27 cellular contexts compared by ENCODE assay signal in the genomic region with DNA sequence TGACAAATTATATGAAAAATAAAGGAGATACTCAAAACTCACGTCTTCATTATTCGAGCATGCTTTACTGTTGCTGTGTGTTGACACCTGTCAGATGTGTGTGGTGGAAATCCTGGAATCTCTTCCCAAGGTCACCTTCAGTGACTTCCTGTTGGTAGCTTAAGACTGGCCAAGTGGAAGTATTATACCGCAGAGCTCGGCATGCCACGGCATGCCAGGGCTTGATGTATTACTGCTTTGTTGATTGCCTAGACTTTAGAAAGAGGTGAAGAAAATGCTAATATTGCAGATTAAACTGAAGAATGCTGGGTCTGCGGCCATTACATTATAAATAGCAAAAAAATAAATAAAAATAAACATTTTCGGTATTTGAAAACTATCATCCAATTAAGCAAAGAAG. TPM values are rescaled to one million over a fixed set of nuclear protein-coding genes. Genes with fewer than 3 reads are reported as not detected.
"Had no signal": no experiment of that assay in that cellular context is flagged by ENCODE, and none has a peak within 500 bp of the region (broad histone marks: within the 10 kb centered on the region; RNA-seq: fewer than 3 reads in every experiment).

No MANE protein-coding gene starts in this region.

- H3K4me3 ChIP-seq: esophagus muscularis mucosa, gastrocnemius medialis, mucosa of descending colon, right lobe of liver, skin epidermis, tibial artery had no signal

- H3K27me3 Mint-ChIP-seq: brain; stimulated activated naive CD8-positive, alpha-beta T cell treated with anti-CD3 and anti-CD28 coated beads, Interleukin-15, Interleukin-2, amounts not matched to agents 100 ng/mL and 50 ng/mL, for 24 hours had no signal

- H3K9me3 Mint-ChIP-seq: activated naive CD4-positive, alpha-beta T cell treated with anti-CD3 and anti-CD28 coated beads, Interleukin-2, amount 50 U/mL, for 72 hours; activated T-cell treated with anti-CD3 and anti-CD28 coated beads, Interleukin-2, amount 50 U/mL, for 24 hours; activated T-helper 17 cell treated with anti-CD3 and anti-CD28 coated beads, Interleukin-2, amount 50 U/mL, for 72 hours; dendritic cell treated with granulocyte-macrophage colony-stimulating factor and Interleukin-4, amounts not matched to agents 40 ng/mL and 50 ng/mL, for 4 days; stimulated activated naive CD8-positive, alpha-beta T cell treated with anti-CD3 and anti-CD28 coated beads, Interleukin-15, Interleukin-2, amounts not matched to agents 100 ng/mL and 50 ng/mL, for 24 hours had no signal

- H3K36me3 Mint-ChIP-seq: activated naive CD4-positive, alpha-beta T cell treated with anti-CD3 and anti-CD28 coated beads, Interleukin-2, amount 50 U/mL, for 72 hours; brain; memory B cell; WTC11 had no signal

- H3K27me3 ChIP-seq: right lobe of liver, tibial artery had no signal

- H3K36me3 ChIP-seq: esophagus muscularis mucosa, gastrocnemius medialis, right lobe of liver, tibial artery had no signal

- DNase-seq: activated CD8-positive, alpha-beta memory T cell treated with anti-CD3 and anti-CD28 coated beads for 24 hours; activated CD8-positive, alpha-beta memory T cell treated with anti-CD3 and anti-CD28 coated beads, Interleukin-2, amount 50 U/mL, for 4 hours; activated T-cell treated with anti-CD3 and anti-CD28 coated beads, Interleukin-2, amount 50 U/mL, for 24 hours; caudate nucleus; effector CD8-positive, alpha-beta T cell; gastrocnemius medialis; head of caudate nucleus; hypothalamus; left cardiac atrium; mucosa of descending colon; occipital lobe; right lobe of liver; stimulated activated CD4-positive, alpha-beta T cell treated with anti-CD3 and anti-CD28 coated beads, Interleukin-1b, Interleukin-23, amount 100 ng/mL, for 48 hours; T1000; tibial artery had no signal

- H3K27ac ChIP-seq: esophagus muscularis mucosa, gastrocnemius medialis, right lobe of liver, skin epidermis, tibial artery had no signal

- H3K9me3 ChIP-seq: gastrocnemius medialis, mucosa of descending colon, right lobe of liver had no signal

- H3K4me1 ChIP-seq: esophagus muscularis mucosa, gastrocnemius medialis, right lobe of liver, tibial artery had no signal

- H3K27ac Mint-ChIP-seq: activated naive CD4-positive, alpha-beta T cell treated with anti-CD3 and anti-CD28 coated beads, Interleukin-2, amount 50 U/mL, for 72 hours; activated T-cell treated with anti-CD3 and anti-CD28 coated beads, Interleukin-2, amount 50 U/mL, for 24 hours; activated T-helper 17 cell treated with anti-CD3 and anti-CD28 coated beads, Interleukin-2, amount 50 U/mL, for 72 hours; dendritic cell treated with granulocyte-macrophage colony-stimulating factor and Interleukin-4, amounts not matched to agents 40 ng/mL and 50 ng/mL, for 4 days; memory B cell; stimulated activated naive CD8-positive, alpha-beta T cell treated with anti-CD3 and anti-CD28 coated beads, Interleukin-15, Interleukin-2, amounts not matched to agents 100 ng/mL and 50 ng/mL, for 24 hours; WTC11 had no signal

- H3K4me3 Mint-ChIP-seq: activated T-cell treated with anti-CD3 and anti-CD28 coated beads, Interleukin-2, amount 50 U/mL, for 24 hours; activated T-helper 17 cell treated with anti-CD3 and anti-CD28 coated beads, Interleukin-2, amount 50 U/mL, for 72 hours; brain; dendritic cell treated with granulocyte-macrophage colony-stimulating factor and Interleukin-4, amounts not matched to agents 40 ng/mL and 50 ng/mL, for 4 days; memory B cell; stimulated activated naive CD8-positive, alpha-beta T cell treated with anti-CD3 and anti-CD28 coated beads, Interleukin-15, Interleukin-2, amounts not matched to agents 100 ng/mL and 50 ng/mL, for 24 hours; WTC11 had no signal

- H3K4me1 Mint-ChIP-seq: activated T-helper 17 cell treated with anti-CD3 and anti-CD28 coated beads, Interleukin-2, amount 50 U/mL, for 72 hours; brain; memory B cell; WTC11 had no signal

RNA-seq across cellular contexts. Expression of gene TREX2, which starts 4.6 kb away (rescaled TPM):
- total RNA-seq: occipital lobe had no signal

RNA-seq across cellular contexts. Expression of gene PNMA6E, which starts 40.1 kb away (rescaled TPM):
- total RNA-seq: activated naive CD4-positive, alpha-beta T cell treated with anti-CD3 and anti-CD28 coated beads, Interleukin-2, amount 50 U/mL, for 72 hours; activated T-helper 17 cell treated with anti-CD3 and anti-CD28 coated beads, Interleukin-2, amount 50 U/mL, for 72 hours; aorta; esophagus muscularis mucosa; gastrocnemius medialis; left cardiac atrium; liver; mucosa of descending colon; occipital lobe; right lobe of liver; ureter; WTC11 had no signal

RNA-seq across cellular contexts. Expression of gene BGN, which starts 53.5 kb away (rescaled TPM):
- total RNA-seq: activated naive CD4-positive, alpha-beta T cell treated with anti-CD3 and anti-CD28 coated beads, Interleukin-2, amount 50 U/mL, for 72 hours; activated T-helper 17 cell treated with anti-CD3 and anti-CD28 coated beads, Interleukin-2, amount 50 U/mL, for 72 hours had no signal
